In the genomic region with DNA sequence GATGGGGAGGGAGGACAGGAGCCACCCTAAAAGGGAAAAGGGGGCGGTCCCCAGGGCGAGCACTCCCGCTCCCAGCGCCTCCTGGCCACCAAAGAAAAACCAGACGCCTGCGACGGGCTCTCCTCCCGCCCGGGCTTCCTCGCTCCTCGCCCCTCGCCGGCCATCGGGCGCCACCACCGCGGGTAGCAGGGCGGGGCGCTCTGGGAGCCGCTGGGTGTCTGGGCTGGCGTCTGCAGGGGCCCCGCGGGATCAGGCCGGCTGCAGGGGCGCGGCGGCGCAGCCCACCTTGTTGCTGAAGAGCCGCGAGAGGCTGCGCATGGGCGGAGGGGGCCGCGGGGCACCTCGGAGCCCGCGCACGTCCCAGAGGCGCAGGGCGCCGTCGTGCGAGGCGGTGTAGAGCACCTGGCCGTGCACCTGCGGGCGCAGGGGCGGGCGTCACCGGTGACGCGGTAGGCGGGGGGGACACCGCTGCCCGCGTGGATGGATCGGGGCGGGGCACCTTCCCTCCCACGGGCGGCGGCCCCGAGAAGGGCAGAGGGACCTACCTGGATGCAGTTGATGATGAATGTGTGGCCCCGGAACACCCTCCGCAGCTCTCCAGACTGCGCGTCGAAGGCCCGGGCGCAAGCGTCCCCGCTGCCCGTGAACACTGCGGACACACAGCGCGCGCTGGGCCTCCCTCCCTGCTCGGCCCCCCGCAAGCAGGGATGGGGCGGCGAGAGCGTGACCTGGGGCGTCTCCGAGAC, we compare ENCODE assay signal across 8 cellular contexts. TPM values are rescaled to one million over a fixed set of nuclear protein-coding genes. Genes with fewer than 3 reads are reported as not detected.
DNase-seq lines count a peak whose midpoint lies in the region; ATAC-seq and TF ChIP-seq lines count a peak whose summit lies in the region.

No MANE protein-coding gene starts in this region.

- H3K27ac Mint-ChIP-seq in activated CD8-positive, alpha-beta T cell treated with anti-CD3 and anti-CD28 coated beads for 36 hours, result no peak overlapping the region

- CTCF ChIA-PET in activated CD8-positive, alpha-beta T cell treated with anti-CD3 and anti-CD28 coated beads for 36 hours (lab: Charles Lee), result interaction anchor here (1.4 to 4.6 kb wide), 2 partner anchors 66 to 67 kb away, joined by 4 to 22 read pairs; no protein-coding TSS in a partner anchor

- no peaks in the 10 kb centered on the region for H3K9me3 ChIP-seq in heart right ventricle

- TF ChIP-seq CTCF in activated CD8-positive, alpha-beta T cell treated with anti-CD3 and anti-CD28 coated beads for 36 hours (IDR thresholded peaks at IDR 0.05), result no peak
- TF ChIP-seq CTCF in heart right ventricle (IDR thresholded peaks at IDR 0.05), result no peak
- no peak for TF ChIP-seq CTCF in brain microvascular endothelial cell (IDR thresholded peaks at IDR 0.05; ENCODE audit: low read depth, low read length, missing control alignments)

- peaks cover 3 to 19% (median 16%) of the 10 kb centered on the region in 9 donors for H3K4me1 ChIP-seq in heart right ventricle

- peak; percentile 66 for ATAC-seq in activated CD8-positive, alpha-beta T cell treated with anti-CD3 and anti-CD28 coated beads for 36 hours
- peak in 3 of 8 donors; percentile 15 to 17 (median 16) for ATAC-seq in heart right ventricle
- ATAC-seq in HG02973 (IDR thresholded peaks at IDR 0.05; ENCODE audit: unreplicated experiment), result no peak

- peaks cover 21% of the 10 kb centered on the region for H3K27me3 Mint-ChIP-seq in activated CD8-positive, alpha-beta T cell treated with anti-CD3 and anti-CD28 coated beads for 36 hours

- intact Hi-C loops in activated CD8-positive, alpha-beta T cell treated with anti-CD3 and anti-CD28 coated beads for 36 hours (cut with micrococcal nuclease), result no loop called here
- intact Hi-C loops in heart right ventricle (cut with DNase I), result loop anchor here in 2 of 10 donors (5.0 kb wide), 1 partner anchor 56 kb away; no protein-coding TSS in a partner anchor

- peak; percentile 11 for DNase-seq in NCI-H2029 (lab: John Stamatoyannopoulos, UW)
- DNase-seq in NCI-H2029 treated with DMSO at 0.1 percent for 48 hours (lab: John Stamatoyannopoulos, UW), result no peak
- DNase-seq in activated CD8-positive, alpha-beta T cell treated with anti-CD3 and anti-CD28 coated beads for 36 hours, result peak; percentile 44
- no peak for DNase-seq in heart right ventricle
- DNase-seq in stimulated activated CD4-positive, alpha-beta T cell treated with anti-CD3 and anti-CD28 coated beads, Interleukin-4, amount 100 ng/mL, for 4 hours, result peak; percentile 30 to 43
- no peak for DNase-seq in brain microvascular endothelial cell
- no peak for DNase-seq in NAMALWA (ENCODE audit: low spot score)

- peaks cover 12% of the 10 kb centered on the region for H3K4me1 Mint-ChIP-seq in activated CD8-positive, alpha-beta T cell treated with anti-CD3 and anti-CD28 coated beads for 36 hours (ENCODE audit: low read depth)

- peaks cover 4 to 28% (median 10%) of the 10 kb centered on the region in 9 donors for H3K36me3 ChIP-seq in heart right ventricle
- H3K36me3 ChIP-seq in brain microvascular endothelial cell (replicated peaks), result peaks cover 10% of the 10 kb centered on the region

- H3K4me3 Mint-ChIP-seq in activated CD8-positive, alpha-beta T cell treated with anti-CD3 and anti-CD28 coated beads for 36 hours, result peak overlapping the region; percentile 60

- 5 to 7% methylated on average over 78 to 82 of the region's 83 CpGs for WGBS in heart right ventricle, 2 donors

- H3K4me3 ChIP-seq in heart right ventricle (peak overlapping the region in 9 of 10 donors; percentile 16 to 48 (median 36)), brain microvascular endothelial cell (ENCODE audit: low read depth, low read length) (no peak overlapping the region)

- peaks cover 15 to 48% (median 39%) of the 10 kb centered on the region in 7 donors for H3K27me3 ChIP-seq in heart right ventricle
- peaks cover 12% of the 10 kb centered on the region for H3K27me3 ChIP-seq in brain microvascular endothelial cell (replicated peaks)

- H3K27ac ChIP-seq in heart right ventricle (no peak overlapping the region), brain microvascular endothelial cell (no peak overlapping the region)

- in situ Hi-C loops in brain microvascular endothelial cell (cut with HindIII; ENCODE audit: low pct_ligation_motif_present, low sequenced_read_pairs), result no loop called here

- H3K9me3 Mint-ChIP-seq in activated CD8-positive, alpha-beta T cell treated with anti-CD3 and anti-CD28 coated beads for 36 hours, result no peaks in the 10 kb centered on the region

- POLR2A ChIA-PET in activated CD8-positive, alpha-beta T cell treated with anti-CD3 and anti-CD28 coated beads for 36 hours (lab: Charles Lee), result interaction anchor here (0.6 to 1.6 kb wide), 3 partner anchors 10 to 55 kb away, joined by 3 read pairs; no protein-coding TSS in a partner anchor

- H3K36me3 Mint-ChIP-seq in activated CD8-positive, alpha-beta T cell treated with anti-CD3 and anti-CD28 coated beads for 36 hours (ENCODE audit: low read depth), result no peaks in the 10 kb centered on the region

RNA-seq across cellular contexts. Expression of a gene that starts 28.3 kb away (rescaled TPM):
- under 1 TPM; 0.25 TPM for total RNA-seq in activated CD8-positive, alpha-beta T cell treated with anti-CD3 and anti-CD28 coated beads for 36 hours
- under 1 TPM in 7 of 10 donors, not detected in 3; 0.15 to 0.52 (median 0.33) TPM for total RNA-seq in heart right ventricle
- under 1 TPM; 0.17 to 0.22 TPM for polyA plus RNA-seq in heart right ventricle

RNA-seq across cellular contexts. Expression of a gene that starts 39.9 kb away (rescaled TPM):
- 10 to 100 TPM; 41.0 to 42.5 TPM for total RNA-seq in activated CD8-positive, alpha-beta T cell treated with anti-CD3 and anti-CD28 coated beads for 36 hours
- 10 to 100 TPM; 36.7 to 53.0 (median 43.9) TPM for total RNA-seq in heart right ventricle
- 10 to 100 TPM; 22.6 to 23.8 TPM for polyA plus RNA-seq in heart right ventricle

RNA-seq across cellular contexts. Expression of a gene that starts 58.4 kb away (rescaled TPM):
- total RNA-seq in activated CD8-positive, alpha-beta T cell treated with anti-CD3 and anti-CD28 coated beads for 36 hours, result under 1 TPM; 0.16 to 0.90 TPM
- total RNA-seq in heart right ventricle, result under 1 TPM in 2 of 10 donors, not detected in 8; 0.15 to 0.72 TPM
- under 1 TPM; 0.07 to 0.29 TPM for polyA plus RNA-seq in heart right ventricle

Comparison
In these comparisons a context has a peak if more than half of its experiments do, and no peak if none do; other contexts are left out.
1. DNase-seq: peak in NCI-H2029 (single experiment), activated CD8-positive, alpha-beta T cell treated with anti-CD3 and anti-CD28 coated beads for 36 hours (single experiment) and stimulated activated CD4-positive, alpha-beta T cell treated with anti-CD3 and anti-CD28 coated beads, Interleukin-4, amount 100 ng/mL, for 4 hours (2 of 2); none in NCI-H2029 treated with DMSO at 0.1 percent for 48 hours (single experiment), heart right ventricle (0 of 2), brain microvascular endothelial cell (single experiment) and NAMALWA (single experiment).